Comparison of ENCODE assay signal across 22 cellular contexts in the genomic region with DNA sequence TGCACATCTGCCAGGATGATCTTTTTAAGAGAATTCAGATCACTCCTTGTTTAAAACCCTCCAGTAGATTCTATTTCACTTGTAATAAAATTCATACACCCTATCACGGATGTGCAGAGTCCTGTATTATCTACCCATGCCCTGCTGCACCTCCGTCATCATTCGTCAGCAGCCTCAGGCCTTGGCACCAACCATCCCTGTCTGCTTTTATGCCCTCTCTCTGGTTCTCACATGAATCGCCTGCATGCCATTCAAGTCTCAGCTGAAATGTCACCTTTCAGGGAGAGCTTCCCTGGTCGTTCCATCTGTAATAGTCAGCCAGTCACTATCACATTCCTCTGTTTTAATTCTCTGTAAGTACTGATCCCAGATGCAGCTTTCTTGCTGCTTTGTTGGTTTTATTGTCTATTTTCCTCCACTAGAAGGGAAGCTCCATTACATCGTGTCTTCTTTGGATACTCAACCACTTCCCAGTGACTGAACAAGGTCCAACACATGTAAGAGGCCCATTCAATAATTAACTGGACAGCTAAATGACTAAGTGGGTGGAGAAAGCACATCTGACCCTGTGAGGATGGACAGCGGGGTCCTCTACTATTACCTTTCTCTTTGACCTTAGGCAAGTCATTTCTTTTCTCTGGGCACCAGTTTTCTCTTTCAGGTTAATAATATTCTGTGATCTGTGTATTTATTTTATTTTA.
DNase-seq lines count a peak whose midpoint lies in the region; TF ChIP-seq lines count a peak whose summit lies in the region.
"Had no signal": no experiment of that assay in that cellular context is flagged by ENCODE, and none has a peak within 500 bp of the region (broad histone marks: within the 10 kb centered on the region; RNA-seq: fewer than 3 reads in every experiment).

No MANE protein-coding gene starts in this region.

- 82% methylated on average over 7 of the region's 7 CpGs for WGBS in hepatocyte (ENCODE audit: low lambda C conversion rate, missing lambda C conversion rate)
- WGBS in sigmoid colon, 2 donors = 61 to 83% methylated on average over 7 of the region's 7 CpGs

- no peak for TF ChIP-seq CTCF in MCF 10A (IDR thresholded peaks at IDR 0.05; ENCODE audit: unreplicated experiment)
- TF ChIP-seq CTCF in breast epithelium (IDR thresholded peaks at IDR 0.05) = no peak
- no peak for TF ChIP-seq CTCF in RWPE1 (conservative IDR thresholded peaks at IDR 0.05; ENCODE audit: low read depth)
- no peak for TF ChIP-seq CTCF in hepatocyte (IDR thresholded peaks at IDR 0.05; ENCODE audit: poor library complexity)
- no peak for TF ChIP-seq CTCF in osteocyte (IDR thresholded peaks at IDR 0.05)
- no peak for TF ChIP-seq CTCF in sigmoid colon (IDR thresholded peaks at IDR 0.05)

- H3K4me1 Mint-ChIP-seq in MCF 10A (ENCODE audit: insufficient read depth, unreplicated experiment) = peaks cover 8% of the 10 kb centered on the region
- H3K4me1 Mint-ChIP-seq in osteocyte (ENCODE audit: unreplicated experiment) = peaks cover 8% of the 10 kb centered on the region
- H3K4me1 Mint-ChIP-seq: activated CD4-positive, alpha-beta memory T cell treated with anti-CD3 and anti-CD28 coated beads, Interleukin-2, amount 10 ng/mL, durations not matched to agents 7 days and 5 days had no signal

- H3K9me3 ChIP-seq in breast epithelium (no peaks in the 10 kb centered on the region), hepatocyte (ENCODE audit: low read depth) (no peaks in the 10 kb centered on the region), sigmoid colon (no peaks in the 10 kb centered on the region)
- H3K9me3 ChIP-seq in effector memory CD4-positive, alpha-beta T cell (ENCODE audit: control insufficient read depth, low read length) = no peaks in the 10 kb centered on the region
- H3K9me3 ChIP-seq: mucosa of descending colon, prostate gland had no signal

- CTCF ChIA-PET in MCF 10A (lab: Yijun Ruan, JAX) = interaction anchor here (0.5 to 2.2 kb wide), 18 partner anchors 9 to 1541 kb away, joined by 3 to 10 read pairs (median 4); no protein-coding TSS in a partner anchor
- CTCF ChIA-PET in RWPE1 (lab: Yijun Ruan, JAX) = interaction anchor here (0.8 kb wide), 2 partner anchors 599 to 1947 kb away, joined by 3 read pairs; no protein-coding TSS in a partner anchor

- no peak overlapping the region for H3K4me3 Mint-ChIP-seq in MCF 10A (ENCODE audit: unreplicated experiment)
- peak overlapping the region; percentile 18 for H3K4me3 Mint-ChIP-seq in osteocyte (ENCODE audit: unreplicated experiment)

- no peaks in the 10 kb centered on the region for H3K27me3 Mint-ChIP-seq in MCF 10A (ENCODE audit: insufficient read depth, unreplicated experiment)
- H3K27me3 Mint-ChIP-seq in osteocyte (ENCODE audit: unreplicated experiment) = peaks cover 5% of the 10 kb centered on the region

- no peak for TF ChIP-seq POLR2A in breast epithelium (IDR thresholded peaks at IDR 0.05)
- TF ChIP-seq POLR2A in sigmoid colon (IDR thresholded peaks at IDR 0.05) = no peak

- H3K27ac Mint-ChIP-seq in MCF 10A (ENCODE audit: low read depth, unreplicated experiment) (no peak overlapping the region), osteocyte (ENCODE audit: unreplicated experiment) (no peak overlapping the region)
- H3K27ac Mint-ChIP-seq: activated CD4-positive, alpha-beta memory T cell treated with anti-CD3 and anti-CD28 coated beads, Interleukin-2, amount 10 ng/mL, durations not matched to agents 7 days and 5 days; CD8-positive, alpha-beta T cell had no signal

- H3K4me3 ChIP-seq in breast epithelium (no peak overlapping the region), hepatocyte (no peak overlapping the region), sigmoid colon (no peak overlapping the region)
- H3K4me3 ChIP-seq in effector memory CD4-positive, alpha-beta T cell (ENCODE audit: insufficient read depth, low read depth, low read length, poor library complexity, severe bottlenecking) = no peak overlapping the region
- H3K4me3 ChIP-seq: mucosa of descending colon, prostate gland had no signal

- no peak overlapping the region for H3K27ac ChIP-seq in breast epithelium
- H3K27ac ChIP-seq in RWPE1 = no peak overlapping the region
- no peak overlapping the region for H3K27ac ChIP-seq in hepatocyte
- H3K27ac ChIP-seq in effector memory CD4-positive, alpha-beta T cell (ENCODE audit: insufficient read depth, low read length, poor library complexity, severe bottlenecking) = no peak overlapping the region
- no peak overlapping the region for H3K27ac ChIP-seq in sigmoid colon
- H3K27ac ChIP-seq: prostate gland had no signal

- no peak overlapping the region for H2AFZ ChIP-seq in hepatocyte

- H3K9me3 Mint-ChIP-seq in MCF 10A (ENCODE audit: unreplicated experiment) (no peaks in the 10 kb centered on the region), osteocyte (ENCODE audit: unreplicated experiment) (no peaks in the 10 kb centered on the region)
- H3K9me3 Mint-ChIP-seq: activated CD4-positive, alpha-beta memory T cell treated with anti-CD3 and anti-CD28 coated beads, Interleukin-2, amount 10 ng/mL, durations not matched to agents 7 days and 5 days; CD8-positive, alpha-beta T cell had no signal

- no peaks in the 10 kb centered on the region for H3K4me1 ChIP-seq in breast epithelium
- H3K4me1 ChIP-seq in hepatocyte (ENCODE audit: insufficient read depth) = peaks cover 3% of the 10 kb centered on the region
- H3K4me1 ChIP-seq in effector memory CD4-positive, alpha-beta T cell (ENCODE audit: control insufficient read depth, insufficient read depth, low read length, poor library complexity, severe bottlenecking) = no peaks in the 10 kb centered on the region
- H3K4me1 ChIP-seq in sigmoid colon = peaks cover 0 to 10% (median 7%) of the 10 kb centered on the region in 4 donors
- H3K4me1 ChIP-seq: prostate gland had no signal

- H3K79me2 ChIP-seq in hepatocyte = no peaks in the 10 kb centered on the region

- peak overlapping the region; percentile 83 for H3K4me2 ChIP-seq in hepatocyte

- H3K9me2 ChIP-seq in hepatocyte (replicated peaks; ENCODE audit: insufficient read depth) = no peaks in the 10 kb centered on the region

- no peak for TF ChIP-seq EP300 in sigmoid colon (IDR thresholded peaks at IDR 0.05)

- no peaks in the 10 kb centered on the region for H4K20me1 ChIP-seq in hepatocyte (ENCODE audit: insufficient read depth, poor library complexity, severe bottlenecking)

- POLR2A ChIA-PET in MCF 10A (lab: Yijun Ruan, JAX) (no interaction called here), RWPE1 (lab: Yijun Ruan, JAX; ENCODE audit: low non-redundant PET) (no interaction called here)

- H3K27me3 ChIP-seq in breast epithelium (no peaks in the 10 kb centered on the region), hepatocyte (no peaks in the 10 kb centered on the region), sigmoid colon (no peaks in the 10 kb centered on the region)
- H3K27me3 ChIP-seq in effector memory CD4-positive, alpha-beta T cell (replicated peaks; ENCODE audit: control insufficient read depth, insufficient read depth, low read length, poor library complexity, severe bottlenecking) = peaks cover 4% of the 10 kb centered on the region

- DNase-seq in MCF 10A (ENCODE audit: unreplicated experiment) (peak; percentile 14), breast epithelium (ENCODE audit: low spot score in 2 of 2) (no peak), RWPE1 (ENCODE audit: low spot score) (peak; percentile 27), hepatocyte (ENCODE audit: low spot score) (no peak), osteocyte (ENCODE audit: extremely low spot score, unreplicated experiment) (no peak), sigmoid colon (no peak), NCI-H2196 (lab: John Stamatoyannopoulos, UW; ENCODE audit: unreplicated experiment) (no peak)
- no peak for DNase-seq in effector memory CD4-positive, alpha-beta T cell
- DNase-seq: 8988T; activated CD4-positive, alpha-beta memory T cell treated with anti-CD3 and anti-CD28 coated beads, Interleukin-2, amount 10 ng/mL, durations not matched to agents 7 days and 5 days; activated effector memory CD4-positive, alpha-beta T cell treated with anti-CD3 and anti-CD28 coated beads, Interleukin-2, amount 50 U/mL, for 16 hours; AML-193; CD8-positive, alpha-beta T cell; cerebellar nuclear complex; DMS53; mucosa of descending colon; NCI-H187 treated with DMSO at 0.1 percent for 48 hours; NCI-H226; NCI-H774; SW 1271; trophoblast cell had no signal

- intact Hi-C loops in MCF 10A (cut with micrococcal nuclease) = no loop called here
- intact Hi-C loops in breast epithelium (cut with DNase I; ENCODE audit: low total_unique reads) = no loop called here
- intact Hi-C loops in sigmoid colon (cut with DNase I) = no loop called here

- H3K36me3 Mint-ChIP-seq in MCF 10A (ENCODE audit: insufficient read depth, unreplicated experiment) = no peaks in the 10 kb centered on the region
- H3K36me3 Mint-ChIP-seq in osteocyte (ENCODE audit: unreplicated experiment) = no peaks in the 10 kb centered on the region
- H3K36me3 Mint-ChIP-seq: CD8-positive, alpha-beta T cell had no signal

- H3K36me3 ChIP-seq in breast epithelium = no peaks in the 10 kb centered on the region
- no peaks in the 10 kb centered on the region for H3K36me3 ChIP-seq in hepatocyte (replicated peaks; ENCODE audit: insufficient read depth, low read depth)
- H3K36me3 ChIP-seq in effector memory CD4-positive, alpha-beta T cell (ENCODE audit: control insufficient read depth, insufficient read depth, low read length) = no peaks in the 10 kb centered on the region
- no peaks in the 10 kb centered on the region for H3K36me3 ChIP-seq in sigmoid colon
- H3K36me3 ChIP-seq: prostate gland had no signal

- BruUV-seq in MCF 10A (replicated peaks; lab: Mats Ljungman, UMichigan) = no TSS peak

Comparison
In these comparisons a context has a peak if more than half of its experiments do, and no peak if none do; other contexts are left out.
1. DNase-seq: peak in MCF 10A (single experiment) and RWPE1 (single experiment); none in breast epithelium (0 of 2), hepatocyte (single experiment), osteocyte (single experiment), effector memory CD4-positive, alpha-beta T cell (0 of 3), sigmoid colon (single experiment) and NCI-H2196 (single experiment).